In the genomic region with DNA sequence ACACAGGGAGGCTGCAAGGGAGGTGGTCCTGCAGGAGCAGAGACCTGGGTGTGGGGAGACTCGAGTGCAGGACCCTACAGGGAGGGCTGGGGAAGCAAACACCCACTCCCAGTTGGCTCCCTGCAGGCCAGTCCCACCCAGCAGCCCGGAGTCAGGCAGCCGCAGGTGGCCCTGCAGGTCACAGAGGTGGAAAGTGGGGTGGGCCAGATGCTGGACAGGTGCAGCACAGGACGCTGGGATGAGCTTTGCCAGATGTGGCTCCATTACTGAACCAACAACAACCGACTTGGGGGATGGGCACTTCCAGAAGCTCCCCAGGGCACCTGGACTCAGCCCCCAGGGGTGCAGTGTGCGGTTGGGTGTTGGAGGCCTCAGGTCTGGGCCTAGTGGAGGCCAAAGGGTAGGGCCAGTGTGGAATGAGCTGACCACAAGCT, we compare ENCODE assay signal across 16 cellular contexts. TPM values are rescaled to one million over a fixed set of nuclear protein-coding genes. Genes with fewer than 3 reads are reported as not detected.
"Had no signal": no experiment of that assay in that cellular context is flagged by ENCODE, and none has a peak within 500 bp of the region (broad histone marks: within the 10 kb centered on the region; RNA-seq: fewer than 3 reads in every experiment).

No MANE protein-coding gene starts in this region.

- H3K36me3 Mint-ChIP-seq: activated naive CD4-positive, alpha-beta T cell treated with anti-CD3 and anti-CD28 coated beads, Interleukin-2, amount 10 ng/mL, durations not matched to agents 7 days and 5 days; naive B cell; WTC11 had no signal

- DNase-seq: activated CD4-positive, alpha-beta T cell treated with anti-CD3 and anti-CD28 coated beads for 4 hours; activated CD8-positive, alpha-beta T cell treated with anti-CD3 and anti-CD28 coated beads for 36 hours; activated naive CD4-positive, alpha-beta T cell treated with anti-CD3 and anti-CD28 coated beads, Interleukin-2, amount 10 ng/mL, durations not matched to agents 7 days and 5 days; endodermal cell; gastrocnemius medialis; naive B cell; stimulated activated naive CD8-positive, alpha-beta T cell treated with anti-CD3 and anti-CD28 coated beads, Interleukin-15, amount 100 ng/mL, for 72 hours; SW 1271 had no signal

- ATAC-seq: activated CD8-positive, alpha-beta T cell treated with anti-CD3 and anti-CD28 coated beads for 36 hours; gastrocnemius medialis; stimulated activated naive CD8-positive, alpha-beta T cell treated with anti-CD3 and anti-CD28 coated beads, Interleukin-15, amount 100 ng/mL, for 72 hours; WTC11 had no signal

- H3K27ac Mint-ChIP-seq: activated CD8-positive, alpha-beta T cell treated with anti-CD3 and anti-CD28 coated beads for 36 hours; activated naive CD4-positive, alpha-beta T cell treated with anti-CD3 and anti-CD28 coated beads, Interleukin-2, amount 10 ng/mL, durations not matched to agents 7 days and 5 days; endodermal cell; naive B cell; stimulated activated naive CD8-positive, alpha-beta T cell treated with anti-CD3 and anti-CD28 coated beads, Interleukin-15, amount 100 ng/mL, for 72 hours; WTC11 had no signal

- H3K4me3 Mint-ChIP-seq: activated CD8-positive, alpha-beta T cell treated with anti-CD3 and anti-CD28 coated beads for 36 hours; activated naive CD4-positive, alpha-beta T cell treated with anti-CD3 and anti-CD28 coated beads, Interleukin-2, amount 10 ng/mL, durations not matched to agents 7 days and 5 days; endodermal cell; naive B cell; stimulated activated naive CD8-positive, alpha-beta T cell treated with anti-CD3 and anti-CD28 coated beads, Interleukin-15, amount 100 ng/mL, for 72 hours; WTC11 had no signal

- H3K9me3 Mint-ChIP-seq: activated CD8-positive, alpha-beta T cell treated with anti-CD3 and anti-CD28 coated beads for 36 hours; activated naive CD4-positive, alpha-beta T cell treated with anti-CD3 and anti-CD28 coated beads, Interleukin-2, amount 10 ng/mL, durations not matched to agents 7 days and 5 days; endodermal cell; naive B cell; stimulated activated naive CD8-positive, alpha-beta T cell treated with anti-CD3 and anti-CD28 coated beads, Interleukin-15, amount 100 ng/mL, for 72 hours; WTC11 had no signal

- H3K4me1 Mint-ChIP-seq: activated naive CD4-positive, alpha-beta T cell treated with anti-CD3 and anti-CD28 coated beads, Interleukin-2, amount 10 ng/mL, durations not matched to agents 7 days and 5 days; stimulated activated naive CD8-positive, alpha-beta T cell treated with anti-CD3 and anti-CD28 coated beads, Interleukin-15, amount 100 ng/mL, for 72 hours had no signal

RNA-seq across cellular contexts. Expression of gene MYT1, which starts 26.6 kb away (rescaled TPM):
- total RNA-seq: activated CD8-positive, alpha-beta T cell treated with anti-CD3 and anti-CD28 coated beads for 36 hours; epithelial cell of proximal tubule; gastrocnemius medialis; mononuclear cell; SJCRH30; T-helper 2 cell treated with Interferon-gamma antibody and Interleukin-4, amounts not matched to agents 100 ng/mL and 5 ng/mL, for 36 hours; thoracic aorta had no signal

RNA-seq across cellular contexts. Expression of gene NPBWR2, which starts 30.2 kb away (rescaled TPM):
- total RNA-seq: activated CD8-positive, alpha-beta T cell treated with anti-CD3 and anti-CD28 coated beads for 36 hours; endodermal cell; epithelial cell of proximal tubule; gastrocnemius medialis; lung; mononuclear cell; SJCRH30; T-helper 2 cell treated with Interferon-gamma antibody and Interleukin-4, amounts not matched to agents 100 ng/mL and 5 ng/mL, for 36 hours; thoracic aorta; urinary bladder; WTC11 had no signal

RNA-seq across cellular contexts. Expression of gene LKAAEAR1, which starts 53.4 kb away (rescaled TPM):
- total RNA-seq: endodermal cell, epithelial cell of proximal tubule, gastrocnemius medialis, SJCRH30, thoracic aorta, urinary bladder had no signal
